In genomic region chr1:180545991-180546390, GRCh38 we compare ENCODE assay signal across 11 cellular contexts. TPM values are rescaled to one million over a fixed set of nuclear protein-coding genes. Genes with fewer than 3 reads are reported as not detected.
"Had no signal": no experiment of that assay in that cellular context is flagged by ENCODE, and none has a peak within 500 bp of the region (broad histone marks: within the 10 kb centered on the region; RNA-seq: fewer than 3 reads in every experiment).

No MANE protein-coding gene starts in this region.

- DNase-seq: GM23248, GOT3, H7, HFFc6, IMR-90, KBM-7 had no signal

- H3K4me3 ChIP-seq: GM23248, HAP-1 had no signal

- H3K9ac ChIP-seq: GM23248 had no signal

- FAIRE-seq: HTR-8/SVneo had no signal

- H3K9me3 ChIP-seq: HAP-1 had no signal

- H3K4me1 ChIP-seq: HAP-1 had no signal

- H3K27ac ChIP-seq: GM23248 had no signal

- H3K4me3 Mint-ChIP-seq: HFFc6 had no signal

- H2AFZ ChIP-seq: GM23248 had no signal

- H3K36me3 ChIP-seq: HAP-1 had no signal

- ATAC-seq: HCT116 had no signal

- H3K9me3 Mint-ChIP-seq: HFFc6 had no signal

- H3K27ac Mint-ChIP-seq: HFFc6 had no signal

RNA-seq across cellular contexts. Expression of gene OVAAL, which starts 12.8 kb away (rescaled TPM):
- total RNA-seq: GM23248, H4, H7, HFFc6, HT-29, IMR-90 had no signal
- polyA plus RNA-seq: GM23248, IMR-90 had no signal
